ENCODE assay signal across 20 cellular contexts in genomic region chr20:52081791-52082190, GRCh38.
DNase-seq lines count a peak whose midpoint lies in the region; ATAC-seq and TF ChIP-seq lines count a peak whose summit lies in the region.
"Had no signal": no experiment of that assay in that cellular context is flagged by ENCODE, and none has a peak within 500 bp of the region (broad histone marks: within the 10 kb centered on the region; RNA-seq: fewer than 3 reads in every experiment).

No MANE protein-coding gene starts in this region.

- H3K27ac ChIP-seq in IMR-90 (ENCODE audit: insufficient read depth, low read length) (no peak overlapping the region), A673 (ENCODE audit: low read depth, low read length, poor library complexity, severe bottlenecking) (no peak overlapping the region)
- H3K27ac ChIP-seq: KMS-11 had no signal

- ATAC-seq in IMR-90 (ENCODE audit: low read depth) (no peak), WTC11 (no peak), HG02798 (IDR thresholded peaks at IDR 0.05; ENCODE audit: poor library complexity, unreplicated experiment) (no peak), HG03354 (IDR thresholded peaks at IDR 0.05; ENCODE audit: poor library complexity, severe bottlenecking, unreplicated experiment) (no peak)
- ATAC-seq: HCT116 had no signal

- no peak overlapping the region for H2BK15ac ChIP-seq in IMR-90 (ENCODE audit: low read depth, low read length)

- DNase-seq in IMR-90 (no peak), WTC11 (ENCODE audit: low spot score) (no peak), immature natural killer cell (no peak), nephron progenitor cell (no peak), A673 (ENCODE audit: low spot score) (no peak)
- DNase-seq: ACHN; BE2C; C1 segment of cervical spinal cord; Caco-2; CD4-positive, CD25-positive, alpha-beta regulatory T cell; CD8-positive, alpha-beta memory T cell; GDM1; GOT3; H7; HFFc6 had no signal

- H3K9ac ChIP-seq in IMR-90 (ENCODE audit: low read depth, low read length) = no peak overlapping the region
- H3K9ac ChIP-seq: KMS-11 had no signal

- H3K9me1 ChIP-seq in IMR-90 (ENCODE audit: insufficient read depth, low read length) = no peaks in the 10 kb centered on the region

- H2BK20ac ChIP-seq in IMR-90 (ENCODE audit: low read depth, low read length) = no peak overlapping the region

- no peak overlapping the region for H3K18ac ChIP-seq in IMR-90 (ENCODE audit: low read depth, low read length)

- no peak overlapping the region for H2BK120ac ChIP-seq in IMR-90 (ENCODE audit: low read depth, low read length)

- intact Hi-C loops in IMR-90 (cut with micrococcal nuclease) = loop anchor here (2.0 to 5.0 kb wide), 5 partner anchors 119 to 709 kb away; partner anchors contain the start of gene ATP9A
- intact Hi-C loops in A673 (cut with micrococcal nuclease; ENCODE audit: unreplicated experiment) = loop anchor here (2.0 to 5.0 kb wide), 4 partner anchors 281 to 709 kb away; no protein-coding TSS in a partner anchor

- TF ChIP-seq RAD21 in IMR-90 (IDR thresholded peaks at IDR 0.05; ENCODE audit: low read length) = no peak

- H2BK5ac ChIP-seq in IMR-90 (ENCODE audit: low read depth, low read length, poor library complexity, severe bottlenecking) = no peak overlapping the region

- POLR2A ChIA-PET in IMR-90 (lab: Charles Lee; ENCODE audit: unreplicated experiment) (no interaction called here), WTC11 (lab: Charles Lee) (no interaction called here), A673 (lab: Charles Lee; ENCODE audit: low non-redundant PET) (no interaction called here)

- no peak overlapping the region for H3K14ac ChIP-seq in IMR-90 (replicated peaks; ENCODE audit: low read depth, low read length)

- no CpG with 5 or more reads among the region's 2 CpGs for WGBS in IMR-90 (ENCODE audit: extremely low coverage in 2 of 2, insufficient read length in 1 of 2), 2 experiments

- no peak overlapping the region for H3K23ac ChIP-seq in IMR-90 (ENCODE audit: low read depth, low read length)

- BruUV-seq in IMR-90 (replicated peaks; lab: Mats Ljungman, UMichigan) (no TSS peak), A673 (replicated peaks; lab: Mats Ljungman, UMichigan) (no TSS peak)

- H3K27me3 Mint-ChIP-seq in WTC11 (ENCODE audit: low read depth) = no peaks in the 10 kb centered on the region
- peaks cover 0 to 2% (median 0%) of the 10 kb centered on the region in 3 donors for H3K27me3 Mint-ChIP-seq in immature natural killer cell (ENCODE audit: low read depth in 3 of 3)
- H3K27me3 Mint-ChIP-seq in nephron progenitor cell (ENCODE audit: low read depth, poor library complexity) = peaks cover 9% of the 10 kb centered on the region
- H3K27me3 Mint-ChIP-seq: CD4-positive, CD25-positive, alpha-beta regulatory T cell; CD8-positive, alpha-beta memory T cell; IgD-negative memory B cell had no signal

- dilution Hi-C loops in IMR-90 (cut with HindIII; ENCODE audit: low sequenced_read_pairs, unreplicated experiment) = no loop called here

- H3K56ac ChIP-seq in IMR-90 (ENCODE audit: extremely low read depth, insufficient read depth, low read length) = no peak overlapping the region

- no peaks in the 10 kb centered on the region for H4K20me1 ChIP-seq in IMR-90 (ENCODE audit: insufficient read depth, low read length)

- CTCF ChIA-PET in IMR-90 (lab: Yijun Ruan, JAX) = interaction anchor here (0.9 to 1.3 kb wide), 3 partner anchors 308 to 487 kb away, joined by 3 read pairs; no protein-coding TSS in a partner anchor
- CTCF ChIA-PET in WTC11 (lab: Charles Lee) = interaction anchor here (0.5 to 3.0 kb wide), 9 partner anchors 21 to 439 kb away, joined by 3 to 9 read pairs (median 3); no protein-coding TSS in a partner anchor
- CTCF ChIA-PET in A673 (lab: Charles Lee) = interaction anchor here (0.6 kb wide), 3 partner anchors 128 to 444 kb away, joined by 5 to 7 read pairs (median 6); no protein-coding TSS in a partner anchor

- no peak overlapping the region; the same call in 1 of the 2 replicates for H4K5ac ChIP-seq in IMR-90 (ENCODE audit: low read depth, low read length)

- H4K8ac ChIP-seq in IMR-90 (ENCODE audit: low read depth in 2 of 2, low read length in 2 of 2) = no peak overlapping the region

- no peak overlapping the region for H3K4me2 ChIP-seq in IMR-90 (ENCODE audit: low read depth, low read length)
- H3K4me2 ChIP-seq: KMS-11 had no signal

- H3K4me3 Mint-ChIP-seq in WTC11 (no peak overlapping the region), immature natural killer cell (peak overlapping the region in 2 of 5 donors; percentile 55 to 69), nephron progenitor cell (no peak overlapping the region)
- H3K4me3 Mint-ChIP-seq: CD8-positive, alpha-beta memory T cell; HFFc6; IgD-negative memory B cell had no signal

- H2AK5ac ChIP-seq in IMR-90 (ENCODE audit: low read depth, low read length) = peak overlapping the region; percentile 20; the same call in 1 of the 2 replicates

- H3K9me3 ChIP-seq in IMR-90 (ENCODE audit: control insufficient read depth, insufficient read depth, low read length) = peaks cover 3% of the 10 kb centered on the region; the same call in 1 of the 2 replicates
- peaks cover 3% of the 10 kb centered on the region for H3K9me3 ChIP-seq in A673 (ENCODE audit: low read depth, low read length, poor library complexity, severe bottlenecking)
- H3K9me3 ChIP-seq: BE2C had no signal

- H3K4me1 Mint-ChIP-seq in WTC11 (peaks cover 31% of the 10 kb centered on the region), immature natural killer cell (peaks cover 35 to 40% of the 10 kb centered on the region in 2 donors), nephron progenitor cell (peaks cover 51% of the 10 kb centered on the region)
- H3K4me1 Mint-ChIP-seq: IgD-negative memory B cell had no signal

- H3K36me3 ChIP-seq in IMR-90 (ENCODE audit: control insufficient read depth, insufficient read depth, low read length) (peaks cover 11% of the 10 kb centered on the region; the same call in 1 of the 2 replicates), A673 (ENCODE audit: insufficient read depth, low read length, poor library complexity, severe bottlenecking) (peaks cover 18% of the 10 kb centered on the region)
- H3K36me3 ChIP-seq: BE2C had no signal

- H3K27ac Mint-ChIP-seq in WTC11 = peak overlapping the region; percentile 47; the same call in 1 of the 2 replicates
- H3K27ac Mint-ChIP-seq in immature natural killer cell = peak overlapping the region in 5 of 6 donors; percentile 61 to 87 (median 80)
- H3K27ac Mint-ChIP-seq in nephron progenitor cell = peak overlapping the region; percentile 71
- H3K27ac Mint-ChIP-seq: HFFc6, IgD-negative memory B cell had no signal

- H3K4ac ChIP-seq in IMR-90 (ENCODE audit: low read depth, low read length) = no peak overlapping the region

- peaks cover 20% of the 10 kb centered on the region for H3K36me3 Mint-ChIP-seq in WTC11
- H3K36me3 Mint-ChIP-seq in immature natural killer cell = peaks cover 2 to 13% (median 7%) of the 10 kb centered on the region in 3 donors
- peaks cover 28% of the 10 kb centered on the region for H3K36me3 Mint-ChIP-seq in nephron progenitor cell (ENCODE audit: low read depth)

- H3K4me3 ChIP-seq in IMR-90 (ENCODE audit: insufficient read depth, low read depth, low read length) (no peak overlapping the region), A673 (ENCODE audit: low read depth, low read length, poor library complexity, severe bottlenecking) (no peak overlapping the region)

- no peak for TF ChIP-seq POLR2A in IMR-90 (IDR thresholded peaks at IDR 0.05; ENCODE audit: low read depth, low read length)

- no peak overlapping the region for H2AFZ ChIP-seq in IMR-90 (replicated peaks; ENCODE audit: low read length, poor library complexity)

- H4K91ac ChIP-seq in IMR-90 (ENCODE audit: insufficient read depth, low read depth, low read length) = no peak overlapping the region

- TF ChIP-seq CTCF in IMR-90 (conservative IDR thresholded peaks at IDR 0.05; ENCODE audit: low read depth, low read length) (no peak), WTC11 (IDR thresholded peaks at IDR 0.05) (no peak), nephron progenitor cell (IDR thresholded peaks at IDR 0.05) (no peak), A673 (conservative IDR thresholded peaks at IDR 0.05; ENCODE audit: low read depth, low read length) (no peak)

- H3K27me3 ChIP-seq in IMR-90 (ENCODE audit: control insufficient read depth, insufficient read depth, low read length) (no peaks in the 10 kb centered on the region), A673 (replicated peaks; ENCODE audit: insufficient read depth, low read depth, low read length, poor library complexity) (no peaks in the 10 kb centered on the region)
- H3K27me3 ChIP-seq: BE2C had no signal

- no peak overlapping the region for H2AK9ac ChIP-seq in IMR-90 (replicated peaks; ENCODE audit: low read depth, low read length, poor library complexity)

- H3K79me1 ChIP-seq in IMR-90 (ENCODE audit: low read depth in 1 of 2, low read length in 2 of 2) = no peaks in the 10 kb centered on the region; a peak in 1 of 4 replicates

- in situ Hi-C loops in IMR-90 (cut with MboI; ENCODE audit: low sequenced_read_pairs) = loop anchor here (5.0 to 25.0 kb wide), 5 partner anchors 277 to 1094 kb away; partner anchors contain the start of gene SALL4

- H3K9me3 Mint-ChIP-seq in WTC11 (peaks cover 3% of the 10 kb centered on the region), immature natural killer cell (peaks cover 0 to 4% (median 2%) of the 10 kb centered on the region in 6 donors), nephron progenitor cell (peaks cover 14% of the 10 kb centered on the region)

- H3K4me1 ChIP-seq in IMR-90 (ENCODE audit: control insufficient read depth, insufficient read depth, low read length) (peaks cover 2% of the 10 kb centered on the region; the same call in 1 of the 2 replicates), A673 (ENCODE audit: insufficient read depth, low read length, poor library complexity, severe bottlenecking) (peaks cover 20% of the 10 kb centered on the region)
- H3K4me1 ChIP-seq: BE2C had no signal

TF ChIP-seq in IMR-90, 13 proteins besides CTCF, POLR2A, EP300 and RAD21 (continues in another document):
- TF ChIP-seq RCOR1 (IDR thresholded peaks at IDR 0.05; ENCODE audit: insufficient replicate concordance, low read length) (no peak), RFX5 (IDR thresholded peaks at IDR 0.05; ENCODE audit: low read depth, low read length) (no peak), FOS (IDR thresholded peaks at IDR 0.05; ENCODE audit: low read depth, low read length) (no peak)

TF ChIP-seq in WTC11, 78 proteins besides CTCF, POLR2A, EP300 and RAD21 (continues in another document):
- TF ChIP-seq EMX1 (CRISPR knock-in tag; IDR thresholded peaks at IDR 0.05) (no peak), TP53 (CRISPR knock-in tag; IDR thresholded peaks at IDR 0.05) (no peak), CREB1 (CRISPR knock-in tag; IDR thresholded peaks at IDR 0.05) (no peak), FOXK1 (CRISPR knock-in tag; IDR thresholded peaks at IDR 0.05) (no peak), RELA (CRISPR knock-in tag; IDR thresholded peaks at IDR 0.05; ENCODE audit: borderline replicate concordance) (no peak)
- TF ChIP-seq, protein P1, sequence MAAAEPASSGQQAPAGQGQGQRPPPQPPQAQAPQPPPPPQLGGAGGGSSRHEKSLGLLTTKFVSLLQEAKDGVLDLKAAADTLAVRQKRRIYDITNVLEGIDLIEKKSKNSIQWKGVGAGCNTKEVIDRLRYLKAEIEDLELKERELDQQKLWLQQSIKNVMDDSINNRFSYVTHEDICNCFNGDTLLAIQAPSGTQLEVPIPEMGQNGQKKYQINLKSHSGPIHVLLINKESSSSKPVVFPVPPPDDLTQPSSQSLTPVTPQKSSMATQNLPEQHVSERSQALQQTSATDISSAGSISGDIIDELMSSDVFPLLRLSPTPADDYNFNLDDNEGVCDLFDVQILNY (CRISPR knock-in tag; IDR thresholded peaks at IDR 0.05) = no peak
